Comparison of ENCODE assay signal across 12 cellular contexts in the genomic region with DNA sequence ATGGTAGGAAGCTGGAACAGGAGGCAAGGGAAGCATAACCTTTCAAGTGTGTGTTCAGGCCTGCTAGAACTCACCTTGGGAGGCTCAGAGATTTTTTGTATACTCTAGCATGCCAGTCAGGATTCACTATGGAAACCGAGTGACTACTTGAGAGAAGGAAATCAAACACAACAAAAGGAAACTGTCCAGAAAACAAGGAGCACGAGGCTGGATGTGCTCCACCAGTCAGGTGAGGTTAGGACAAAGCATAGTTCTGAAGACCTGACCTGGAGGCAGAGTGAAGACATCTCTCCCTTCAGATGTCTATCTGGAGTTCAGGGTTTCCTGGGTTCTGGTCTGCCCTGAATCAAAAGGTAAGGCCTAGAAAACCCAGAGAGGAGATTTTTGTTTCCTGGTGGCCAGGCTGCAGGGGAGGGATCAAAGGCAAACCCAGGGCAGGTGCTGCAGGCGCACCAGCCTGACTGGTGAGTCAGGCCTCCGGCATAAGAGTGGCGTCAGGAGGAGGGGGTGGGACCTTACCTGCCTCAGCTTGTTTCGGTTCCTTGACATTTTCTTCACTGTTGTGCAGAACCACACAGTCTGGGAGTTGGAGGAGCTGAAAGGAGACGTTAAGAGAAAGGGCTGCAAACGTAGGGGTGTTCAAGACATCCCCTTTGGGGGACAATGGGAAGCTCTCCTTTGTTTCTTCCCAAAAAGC. TPM values are rescaled to one million over a fixed set of nuclear protein-coding genes. Genes with fewer than 3 reads are reported as not detected.
A peak's percentile ranks its signal among the peaks of the same experiment; 100 is the strongest.
DNase-seq lines count a peak whose midpoint lies in the region; ATAC-seq, FAIRE-seq and TF ChIP-seq lines count a peak whose summit lies in the region.
"Had no signal": no experiment of that assay in that cellular context is flagged by ENCODE, and none has a peak within 500 bp of the region (broad histone marks: within the 10 kb centered on the region; RNA-seq: fewer than 3 reads in every experiment).

No MANE protein-coding gene starts in this region.

- H3K27me3 Mint-ChIP-seq in Calu3 (ENCODE audit: unreplicated experiment) = no peaks in the 10 kb centered on the region
- H3K27me3 Mint-ChIP-seq: activated CD4-positive, alpha-beta memory T cell treated with anti-CD3 and anti-CD28 coated beads, Interleukin-2, amount 10 ng/mL, durations not matched to agents 7 days and 5 days; activated naive CD4-positive, alpha-beta T cell treated with anti-CD3 and anti-CD28 coated beads, Interleukin-2, amount 50 U/mL, for 24 hours had no signal

- H3K9me3 ChIP-seq in pancreas = no peaks in the 10 kb centered on the region

- no peaks in the 10 kb centered on the region for H3K36me3 ChIP-seq in pancreas

- WGBS in pancreas, 2 donors = 72 to 83% methylated on average over 8 of the region's 8 CpGs

- peaks cover 26% of the 10 kb centered on the region for H3K4me1 Mint-ChIP-seq in Calu3 (ENCODE audit: low read depth, unreplicated experiment)
- H3K4me1 Mint-ChIP-seq: activated CD4-positive, alpha-beta memory T cell treated with anti-CD3 and anti-CD28 coated beads, Interleukin-2, amount 10 ng/mL, durations not matched to agents 7 days and 5 days; activated naive CD4-positive, alpha-beta T cell treated with anti-CD3 and anti-CD28 coated beads, Interleukin-2, amount 50 U/mL, for 24 hours; naive B cell had no signal

- H3K9me3 Mint-ChIP-seq in Calu3 (ENCODE audit: low read depth, unreplicated experiment) = no peaks in the 10 kb centered on the region
- H3K9me3 Mint-ChIP-seq: activated CD4-positive, alpha-beta memory T cell treated with anti-CD3 and anti-CD28 coated beads, Interleukin-2, amount 10 ng/mL, durations not matched to agents 7 days and 5 days; activated naive CD4-positive, alpha-beta T cell treated with anti-CD3 and anti-CD28 coated beads, Interleukin-2, amount 50 U/mL, for 24 hours; naive B cell had no signal

- CTCF ChIA-PET in Calu3 (lab: Charles Lee) = interaction anchor here (0.6 to 1.3 kb wide), 6 partner anchors 13 to 329 kb away, joined by 3 to 5 read pairs (median 4); no protein-coding TSS in a partner anchor

- no peak for FAIRE-seq in pancreas (lab: Jason Lieb, UNC)

- no peak for TF ChIP-seq CTCF in Calu3 (IDR thresholded peaks at IDR 0.05; ENCODE audit: unreplicated experiment)
- no peak for TF ChIP-seq CTCF in pancreas (IDR thresholded peaks at IDR 0.05)

- peak overlapping the region; percentile 58 for H3K4me3 Mint-ChIP-seq in Calu3 (ENCODE audit: low read depth, unreplicated experiment)
- H3K4me3 Mint-ChIP-seq: activated CD4-positive, alpha-beta memory T cell treated with anti-CD3 and anti-CD28 coated beads, Interleukin-2, amount 10 ng/mL, durations not matched to agents 7 days and 5 days; activated naive CD4-positive, alpha-beta T cell treated with anti-CD3 and anti-CD28 coated beads, Interleukin-2, amount 50 U/mL, for 24 hours; naive B cell had no signal

- intact Hi-C loops in Calu3 (cut with micrococcal nuclease; ENCODE audit: unreplicated experiment) = no loop called here
- intact Hi-C loops in pancreas (cut with DNase I) = no loop called here

- DNase-seq in Calu3 (peak; percentile 89), NCI-H2196 (lab: John Stamatoyannopoulos, UW; ENCODE audit: unreplicated experiment) (peak; percentile 83), pancreas (no peak), NOMO-1 treated with dmso at 0.1 percent for 144 hours (lab: John Stamatoyannopoulos, UW; ENCODE audit: unreplicated experiment) (no peak), anterior cingulate cortex (lab: John Stamatoyannopoulos, UW) (no peak)
- DNase-seq: activated CD4-positive, alpha-beta memory T cell treated with anti-CD3 and anti-CD28 coated beads, Interleukin-2, amount 10 ng/mL, durations not matched to agents 7 days and 5 days; GDM1; naive B cell had no signal

- H3K27ac ChIP-seq in pancreas = peak overlapping the region in 1 of 4 donors; percentile 3

- H3K36me3 Mint-ChIP-seq in Calu3 (ENCODE audit: insufficient read depth, unreplicated experiment) = peaks cover 9% of the 10 kb centered on the region
- H3K36me3 Mint-ChIP-seq: activated naive CD4-positive, alpha-beta T cell treated with anti-CD3 and anti-CD28 coated beads, Interleukin-2, amount 50 U/mL, for 24 hours; naive B cell had no signal

- peak; percentile 98 for ATAC-seq in esophagus mucosa
- peak in 3 of 4 donors; percentile 65 to 71 (median 66) for ATAC-seq in pancreas
- no peak for ATAC-seq in HG02798 (IDR thresholded peaks at IDR 0.05; ENCODE audit: poor library complexity, unreplicated experiment)
- no peak for ATAC-seq in GM18907 (IDR thresholded peaks at IDR 0.05; ENCODE audit: unreplicated experiment)

- no peak overlapping the region for H3K4me3 ChIP-seq in pancreas

- H3K27ac Mint-ChIP-seq in Calu3 (ENCODE audit: unreplicated experiment) = peak overlapping the region; percentile 85
- H3K27ac Mint-ChIP-seq: activated CD4-positive, alpha-beta memory T cell treated with anti-CD3 and anti-CD28 coated beads, Interleukin-2, amount 10 ng/mL, durations not matched to agents 7 days and 5 days; activated naive CD4-positive, alpha-beta T cell treated with anti-CD3 and anti-CD28 coated beads, Interleukin-2, amount 50 U/mL, for 24 hours had no signal

- no peaks in the 10 kb centered on the region for H3K4me1 ChIP-seq in pancreas

- TSS peak; percentile 93 for BruUV-seq in Calu3 (replicated peaks; lab: Mats Ljungman, UMichigan)

- H3K27me3 ChIP-seq in pancreas = no peaks in the 10 kb centered on the region

RNA-seq across cellular contexts. Expression of gene OSBPL11, which starts 52.2 kb away (rescaled TPM):
- 12.4 TPM in 2 replicates for total RNA-seq in Calu3 (2022)
- total RNA-seq in esophagus mucosa = 7.9 TPM
- 1 to 10 TPM; 2.4 to 7.7 (median 3.1) TPM for total RNA-seq in pancreas
- polyA plus RNA-seq in pancreas = 1 to 10 TPM; 2.8 to 4.0 TPM

Comparison
In these comparisons a context has a peak if more than half of its experiments do, and no peak if none do; other contexts are left out.
1. DNase-seq: peak in Calu3 (single experiment) and NCI-H2196 (single experiment); none in pancreas (0 of 6), NOMO-1 treated with dmso at 0.1 percent for 144 hours (single experiment) and anterior cingulate cortex (0 of 58).
2. ATAC-seq: peak in esophagus mucosa (single experiment) and pancreas (3 of 4); none in HG02798 (single experiment) and GM18907 (single experiment).